In the genomic region with DNA sequence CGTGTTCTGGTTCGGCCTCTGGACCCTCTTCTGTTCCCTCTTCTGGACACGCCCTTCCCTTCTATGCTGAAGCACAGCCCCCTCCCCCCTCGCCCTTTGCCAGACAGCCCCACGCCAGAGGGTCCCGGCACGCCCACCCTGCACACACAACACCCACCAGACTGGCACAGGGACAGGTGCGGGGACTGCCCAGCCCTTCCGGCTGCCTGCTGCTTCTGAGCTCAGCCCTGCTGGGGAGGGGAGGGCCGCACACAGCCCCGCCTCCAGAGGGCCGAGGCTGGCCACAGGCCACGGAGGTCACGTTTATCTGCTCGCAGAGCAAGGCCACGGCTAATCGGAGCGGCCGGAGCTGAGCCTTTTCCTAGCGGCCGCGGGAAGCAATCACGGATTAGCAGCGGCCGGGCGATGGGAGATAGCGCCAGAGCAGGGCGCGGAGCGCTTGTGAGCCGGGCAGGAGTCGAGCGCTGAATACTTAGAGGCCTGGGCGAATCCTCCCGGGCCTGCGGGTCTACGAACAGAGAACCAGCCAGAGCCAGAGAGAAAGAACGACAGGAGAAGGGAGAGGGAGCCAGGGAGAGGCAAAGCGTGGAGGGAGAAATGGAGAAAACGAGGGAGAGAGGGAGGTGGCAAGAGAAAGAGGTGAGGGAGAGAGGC, we compare ENCODE assay signal across 8 cellular contexts. TPM values are rescaled to one million over a fixed set of nuclear protein-coding genes. Genes with fewer than 3 reads are reported as not detected.
DNase-seq lines count a peak whose midpoint lies in the region; ATAC-seq and TF ChIP-seq lines count a peak whose summit lies in the region.

No MANE protein-coding gene starts in this region.

- peak; percentile 64 for ATAC-seq in PC-3
- no peak for ATAC-seq in GM21447 (IDR thresholded peaks at IDR 0.05; ENCODE audit: unreplicated experiment)

- H3K79me2 ChIP-seq in PC-3 (ENCODE audit: low read length) = no peaks in the 10 kb centered on the region

- no peaks in the 10 kb centered on the region for H3K9me2 ChIP-seq in PC-3 (replicated peaks; ENCODE audit: low read length)

- BruUV-seq in PC-3 (replicated peaks; lab: Mats Ljungman, UMichigan) = no TSS peak

- no peaks in the 10 kb centered on the region for H3K9me3 ChIP-seq in PC-3 (ENCODE audit: low read length)
- H3K9me3 ChIP-seq in mesodermal cell (ENCODE audit: control insufficient read depth, low read length) = peaks cover 12% of the 10 kb centered on the region
- no peaks in the 10 kb centered on the region for H3K9me3 ChIP-seq in tibial artery
- no peaks in the 10 kb centered on the region for H3K9me3 ChIP-seq in prostate gland

- in situ Hi-C loops in Caki2 (cut with HindIII; ENCODE audit: low pct_unique_long_range_greater_than_20kb, low sequenced_read_pairs) = no loop called here

- TF ChIP-seq POLR2A in prostate gland (IDR thresholded peaks at IDR 0.05) = no peak

- peak overlapping the region; percentile 78 for H3K4me2 ChIP-seq in PC-3 (ENCODE audit: low read length)

- H3K4me1 ChIP-seq in PC-3 (ENCODE audit: insufficient read depth, low read length) = peaks cover 7% of the 10 kb centered on the region; the same call in 1 of the 2 replicates
- H3K4me1 ChIP-seq in mesodermal cell (ENCODE audit: control insufficient read depth, insufficient read depth, low read length, poor library complexity, severe bottlenecking) = peaks cover 12% of the 10 kb centered on the region
- peaks cover 0 to 19% (median 11%) of the 10 kb centered on the region in 4 donors for H3K4me1 ChIP-seq in tibial artery
- H3K4me1 ChIP-seq in prostate gland (replicated peaks) = no peaks in the 10 kb centered on the region

- intact Hi-C loops in PC-3 (cut with micrococcal nuclease) (no loop called here), tibial artery (cut with DNase I; ENCODE audit: low total_unique reads) (no loop called here), prostate gland (cut with DNase I) (no loop called here)

- H3K36me3 ChIP-seq in PC-3 (ENCODE audit: low read depth, low read length) (no peaks in the 10 kb centered on the region), mesodermal cell (ENCODE audit: control insufficient read depth, insufficient read depth, low read length) (no peaks in the 10 kb centered on the region), tibial artery (no peaks in the 10 kb centered on the region), prostate gland (no peaks in the 10 kb centered on the region)

- TF ChIP-seq CTCF in PC-3 (conservative IDR thresholded peaks at IDR 0.05; ENCODE audit: low read depth, low read length) (no peak; the same call in 1 of the 2 replicates), epithelial cell of esophagus (IDR thresholded peaks at IDR 0.05; ENCODE audit: insufficient read depth, low read depth, low read length, missing control alignments) (no peak), tibial artery (IDR thresholded peaks at IDR 0.05) (peak; percentile 15 to 31), prostate gland (IDR thresholded peaks at IDR 0.05) (peak in 2 of 4 experiments; percentile 9 to 25)

- CTCF ChIA-PET in PC-3 (lab: Charles Lee) = no interaction called here

- no peaks in the 10 kb centered on the region for H3F3A ChIP-seq in PC-3 (ENCODE audit: low read length, unreplicated experiment)

- H3K4me3 ChIP-seq in PC-3 (ENCODE audit: low read length) = peak overlapping the region; percentile 54
- peak overlapping the region; percentile 25 for H3K4me3 ChIP-seq in epithelial cell of esophagus (ENCODE audit: low read length)
- H3K4me3 ChIP-seq in mesodermal cell (ENCODE audit: extremely low read depth, insufficient read depth, low read length, poor library complexity, severe bottlenecking) = peak overlapping the region; percentile 19
- peak overlapping the region; percentile 44 to 46 for H3K4me3 ChIP-seq in tibial artery
- H3K4me3 ChIP-seq in prostate gland = peak overlapping the region in 1 of 2 donors; percentile 20

- 0 out of 2 replicates have a peak overlapping the region, but pooled peaks have one; percentile 4 for H2AFZ ChIP-seq in PC-3 (ENCODE audit: low read length)

- WGBS in mesodermal cell (ENCODE audit: insufficient coverage in 2 of 2), 2 experiments = 5 to 8% methylated on average over 34 to 35 of the region's 40 CpGs
- WGBS in prostate gland = 18% methylated on average over 34 of the region's 40 CpGs

- POLR2A ChIA-PET in PC-3 (lab: Charles Lee; ENCODE audit: unreplicated experiment) = no interaction called here

- H3K27me3 ChIP-seq in PC-3 (ENCODE audit: low read length) = no peaks in the 10 kb centered on the region
- no peaks in the 10 kb centered on the region for H3K27me3 ChIP-seq in tibial artery
- H3K27me3 ChIP-seq in prostate gland (replicated peaks; ENCODE audit: insufficient read depth) = no peaks in the 10 kb centered on the region

- DNase-seq in Caki2 (ENCODE audit: low read depth) (peak; percentile 74), PC-3 (no peak), epithelial cell of esophagus (ENCODE audit: low read depth) (peak; percentile 21), tibial artery (peak; percentile 75), NCI-H2081 (lab: John Stamatoyannopoulos, UW) (no peak), prostate gland (ENCODE audit: low spot score) (no peak)

- no peaks in the 10 kb centered on the region for H4K20me1 ChIP-seq in PC-3 (ENCODE audit: low read length)

- no peak overlapping the region for H3K9ac ChIP-seq in PC-3 (ENCODE audit: low read length)

- H3K27ac ChIP-seq in PC-3 (ENCODE audit: low read length) (no peak overlapping the region), mesodermal cell (ENCODE audit: low read depth, low read length, severe bottlenecking) (no peak overlapping the region), tibial artery (peak overlapping the region; percentile 37 to 40), prostate gland (no peak overlapping the region)

RNA-seq across cellular contexts. Expression of gene OTUB1, which starts 21.5 kb away (rescaled TPM):
- 80.6 and 97.3 TPM in 2 replicates for total RNA-seq in Caki2 (2014; rRNA removed; shearing (Covaris generic); ENCODE audit: low replicate concordance)
- total RNA-seq in PC-3 (2014; rRNA removed) (124 and 129 TPM in 2 replicates), prostate gland (100 to 1,000 TPM in 1 of 2 donors, 10 to 100 TPM in 1; 79.6 to 118 TPM)
- 131 TPM for polyA plus RNA-seq in mesodermal cell (2013, experiment 1 of 2)
- polyA plus RNA-seq in mesodermal cell (2013, experiment 2 of 2) = 108 TPM

RNA-seq across cellular contexts. Expression of gene FLRT1, which starts 28.0 kb away (rescaled TPM):
- 0.03 and 0.37 TPM in 2 replicates for total RNA-seq in Caki2 (2014; rRNA removed; shearing (Covaris generic); ENCODE audit: low replicate concordance)
- not detected in 2 replicates for total RNA-seq in PC-3 (2014; rRNA removed)
- polyA plus RNA-seq in mesodermal cell (2013, experiment 1 of 2) = 0.63 TPM
- 0.51 TPM for polyA plus RNA-seq in mesodermal cell (2013, experiment 2 of 2)
- under 1 TPM; 0.36 to 0.57 TPM for total RNA-seq in prostate gland

RNA-seq across cellular contexts. Expression of gene COX8A, which starts 33.3 kb away (rescaled TPM):
- total RNA-seq in Caki2 (2014; rRNA removed; shearing (Covaris generic); ENCODE audit: low replicate concordance) = 573 and 596 TPM in 2 replicates
- 1,480 and 1,500 TPM in 2 replicates for total RNA-seq in PC-3 (2014; rRNA removed)
- 375 TPM for polyA plus RNA-seq in mesodermal cell (2013, experiment 1 of 2)
- 310 TPM for polyA plus RNA-seq in mesodermal cell (2013, experiment 2 of 2)
- 1,000 to 10,000 TPM in 1 of 2 donors, 100 to 1,000 TPM in 1; 597 to 1,196 TPM for total RNA-seq in prostate gland

Comparison
In these comparisons a context has a peak if more than half of its experiments do, and no peak if none do; other contexts are left out.
1. DNase-seq: peak in Caki2 (single experiment), epithelial cell of esophagus (single experiment) and tibial artery (2 of 2); none in PC-3 (single experiment), NCI-H2081 (0 of 2) and prostate gland (single experiment).
2. H3K27ac ChIP-seq: peak in tibial artery (2 of 2); none in PC-3 (single experiment), mesodermal cell (single experiment) and prostate gland (0 of 2).
3. CTCF ChIP-seq: peak in tibial artery (2 of 2); none in PC-3 (single experiment) and epithelial cell of esophagus (single experiment).